1 cellular context compared by ENCODE assay signal in genomic region chr18:58291131-58291530, GRCh38.
A peak's percentile ranks its signal among the peaks of the same experiment; 100 is the strongest.
TF ChIP-seq lines count a peak whose summit lies in the region.

No MANE protein-coding gene starts in this region.

TF ChIP-seq in GM12878, 131 proteins besides CTCF, POLR2A, EP300 and RAD21 (continued from another document):
- TF ChIP-seq, protein P1, sequence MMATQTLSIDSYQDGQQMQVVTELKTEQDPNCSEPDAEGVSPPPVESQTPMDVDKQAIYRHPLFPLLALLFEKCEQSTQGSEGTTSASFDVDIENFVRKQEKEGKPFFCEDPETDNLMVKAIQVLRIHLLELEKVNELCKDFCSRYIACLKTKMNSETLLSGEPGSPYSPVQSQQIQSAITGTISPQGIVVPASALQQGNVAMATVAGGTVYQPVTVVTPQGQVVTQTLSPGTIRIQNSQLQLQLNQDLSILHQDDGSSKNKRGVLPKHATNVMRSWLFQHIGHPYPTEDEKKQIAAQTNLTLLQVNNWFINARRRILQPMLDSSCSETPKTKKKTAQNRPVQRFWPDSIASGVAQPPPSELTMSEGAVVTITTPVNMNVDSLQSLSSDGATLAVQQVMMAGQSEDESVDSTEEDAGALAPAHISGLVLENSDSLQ (IDR thresholded peaks at IDR 0.05) = no peak; the same call in 1 of the 2 replicates
- TF ChIP-seq E2F8 (IDR thresholded peaks at IDR 0.05; ENCODE audit: low read depth, partially characterized antibody) = no peak
- no peak for TF ChIP-seq PAX8 (IDR thresholded peaks at IDR 0.05)
- TF ChIP-seq TCF12 (IDR thresholded peaks at IDR 0.05; ENCODE audit: low read depth, low read length) = no peak
- TF ChIP-seq MEF2A (IDR thresholded peaks at IDR 0.05; ENCODE audit: insufficient read depth, low read depth, low read length) = no peak
- TF ChIP-seq NFIC (IDR thresholded peaks at IDR 0.05; ENCODE audit: low read depth, low read length) = peak; percentile 44; the same call in 1 of the 2 replicates
- TF ChIP-seq MXI1 (IDR thresholded peaks at IDR 0.05; ENCODE audit: low read depth, low read length) = no peak
- no peak for TF ChIP-seq ZNF592 (IDR thresholded peaks at IDR 0.05)
- TF ChIP-seq IKZF1 (conservative IDR thresholded peaks at IDR 0.05) = peak; percentile 23; the same call in 1 of the 2 replicates
- TF ChIP-seq TARDBP (IDR thresholded peaks at IDR 0.05; ENCODE audit: borderline replicate concordance) = no peak
- TF ChIP-seq STAT3 (IDR thresholded peaks at IDR 0.05; ENCODE audit: low read depth, low read length) = no peak
- TF ChIP-seq IKZF2 (IDR thresholded peaks at IDR 0.05) = 0 out of 4 replicates have a peak, but pooled peaks of 1 of the 2 experiments have one; percentile 3
- no peak for TF ChIP-seq CHD4 (IDR thresholded peaks at IDR 0.05)
- peak; percentile 67; the same call in 1 of the 2 replicates for TF ChIP-seq RUNX3 (IDR thresholded peaks at IDR 0.05; ENCODE audit: low read length)
